ENCODE assay signal across 9 cellular contexts in genomic region chr4:75844151-75844662, GRCh38. TPM values are rescaled to one million over a fixed set of nuclear protein-coding genes. Genes with fewer than 3 reads are reported as not detected.
DNase-seq lines count a peak whose midpoint lies in the region; ATAC-seq and TF ChIP-seq lines count a peak whose summit lies in the region.
"Had no signal": no experiment of that assay in that cellular context is flagged by ENCODE, and none has a peak within 500 bp of the region (broad histone marks: within the 10 kb centered on the region; RNA-seq: fewer than 3 reads in every experiment).

No MANE protein-coding gene starts in this region.

- no peaks in the 10 kb centered on the region for H3K36me3 Mint-ChIP-seq in naive thymus-derived CD8-positive, alpha-beta T cell

- H3K27me3 Mint-ChIP-seq in naive thymus-derived CD8-positive, alpha-beta T cell: peaks cover 0 to 3% (median 0%) of the 10 kb centered on the region in 5 donors

- ATAC-seq in omental fat pad (ENCODE audit: low FRiP score): peak; percentile 90
- no peak for ATAC-seq in naive thymus-derived CD8-positive, alpha-beta T cell
- ATAC-seq in GM21717 (IDR thresholded peaks at IDR 0.05; ENCODE audit: unreplicated experiment): no peak

- peaks cover 0 to 2% (median 0%) of the 10 kb centered on the region in 4 donors for H3K4me1 Mint-ChIP-seq in naive thymus-derived CD8-positive, alpha-beta T cell

- DNase-seq in AG09309 (ENCODE audit: low read depth) (peak; percentile 86), LHCN-M2 (ENCODE audit: low read depth) (peak; percentile 88), fibroblast of gingiva (ENCODE audit: low read depth) (peak; percentile 89), omental fat pad (ENCODE audit: low spot score) (no peak), NOMO-1 treated with DMSO at 0.1 percent for 48 hours (lab: John Stamatoyannopoulos, UW; ENCODE audit: unreplicated experiment) (no peak), superior temporal gyrus (ENCODE audit: extremely low spot score) (no peak)
- DNase-seq in naive thymus-derived CD8-positive, alpha-beta T cell: no peak
- DNase-seq: NCI-H82 had no signal

- H3K4me3 Mint-ChIP-seq in naive thymus-derived CD8-positive, alpha-beta T cell: no peak overlapping the region

- no peak overlapping the region for H3K4me3 ChIP-seq in AG09309 (ENCODE audit: control insufficient read depth, low read depth, low read length)

- POLR2A ChIA-PET in naive thymus-derived CD8-positive, alpha-beta T cell (lab: Charles Lee): no interaction called here

- TF ChIP-seq CTCF in AG09309 (IDR thresholded peaks at IDR 0.05; ENCODE audit: control insufficient read depth, insufficient read depth, low read depth, low read length, missing control alignments): no peak
- no peak for TF ChIP-seq CTCF in omental fat pad (IDR thresholded peaks at IDR 0.05)

- H3K9me3 Mint-ChIP-seq in naive thymus-derived CD8-positive, alpha-beta T cell: no peaks in the 10 kb centered on the region

- H3K27ac Mint-ChIP-seq in naive thymus-derived CD8-positive, alpha-beta T cell: no peak overlapping the region

RNA-seq across cellular contexts. Expression of gene PPEF2, which starts 58.0 kb away (rescaled TPM):
- total RNA-seq in LHCN-M2 (2014; rRNA removed): 0.06 TPM in 1 of 2 replicates, not detected in the other
- polyA plus RNA-seq in LHCN-M2 (2012): not detected
- total RNA-seq in omental fat pad: not detected
- 1 to 10 TPM; 1.6 to 1.8 TPM for total RNA-seq in naive thymus-derived CD8-positive, alpha-beta T cell
- polyA plus RNA-seq in naive thymus-derived CD8-positive, alpha-beta T cell: not detected

Comparison
In these comparisons a context has a peak if more than half of its experiments do, and no peak if none do; other contexts are left out.
1. DNase-seq: peak in AG09309 (single experiment), LHCN-M2 (single experiment) and fibroblast of gingiva (single experiment); none in omental fat pad (single experiment), naive thymus-derived CD8-positive, alpha-beta T cell (0 of 10), NOMO-1 treated with DMSO at 0.1 percent for 48 hours (single experiment) and superior temporal gyrus (single experiment).